Comparison of ENCODE assay signal across 1 cellular context in the genomic region with DNA sequence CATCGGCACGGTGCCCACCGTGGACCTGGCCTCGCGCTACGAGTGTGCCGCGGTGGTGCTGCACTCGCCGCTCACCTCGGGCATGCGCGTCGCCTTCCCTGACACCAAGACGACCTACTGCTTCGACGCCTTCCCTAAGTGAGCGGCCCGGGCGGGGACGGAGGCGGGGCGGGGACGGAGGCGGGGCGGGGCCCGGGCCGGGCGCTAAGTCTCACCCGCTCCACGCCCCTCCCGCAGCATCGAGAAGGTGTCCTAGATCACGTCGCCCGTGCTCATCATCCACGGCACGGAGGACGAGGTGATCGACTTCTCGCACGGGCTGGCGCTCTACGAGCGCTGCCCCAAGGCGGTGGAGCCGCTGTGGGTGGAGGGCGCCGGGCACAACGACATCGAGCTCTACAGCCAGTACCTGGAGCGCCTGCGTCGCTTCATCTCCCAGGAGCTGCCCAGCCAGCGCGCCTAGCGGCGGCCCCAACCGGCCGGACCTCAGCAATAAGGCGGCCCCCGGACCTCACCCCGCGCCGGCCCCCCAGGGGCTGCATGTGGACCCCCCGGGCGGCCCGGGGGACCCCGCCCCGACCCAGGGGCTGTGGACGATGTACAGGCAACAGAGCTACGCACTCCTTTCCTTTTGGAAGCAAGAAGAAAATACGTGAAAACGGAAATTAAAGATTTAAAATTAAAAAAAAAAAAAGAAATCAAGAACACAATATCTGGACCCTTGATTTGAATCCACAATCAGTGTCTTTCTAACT.
TF ChIP-seq lines count a peak whose summit lies in the region.

No MANE protein-coding gene starts in this region.

TF ChIP-seq in Ishikawa, 13 proteins besides CTCF, POLR2A, EP300 and RAD21:
- TF ChIP-seq, protein P1, sequence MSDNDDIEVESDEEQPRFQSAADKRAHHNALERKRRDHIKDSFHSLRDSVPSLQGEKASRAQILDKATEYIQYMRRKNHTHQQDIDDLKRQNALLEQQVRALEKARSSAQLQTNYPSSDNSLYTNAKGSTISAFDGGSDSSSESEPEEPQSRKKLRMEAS (IDR thresholded peaks at IDR 0.05), result peak; percentile 63
